8 cellular contexts compared by ENCODE assay signal in the genomic region with DNA sequence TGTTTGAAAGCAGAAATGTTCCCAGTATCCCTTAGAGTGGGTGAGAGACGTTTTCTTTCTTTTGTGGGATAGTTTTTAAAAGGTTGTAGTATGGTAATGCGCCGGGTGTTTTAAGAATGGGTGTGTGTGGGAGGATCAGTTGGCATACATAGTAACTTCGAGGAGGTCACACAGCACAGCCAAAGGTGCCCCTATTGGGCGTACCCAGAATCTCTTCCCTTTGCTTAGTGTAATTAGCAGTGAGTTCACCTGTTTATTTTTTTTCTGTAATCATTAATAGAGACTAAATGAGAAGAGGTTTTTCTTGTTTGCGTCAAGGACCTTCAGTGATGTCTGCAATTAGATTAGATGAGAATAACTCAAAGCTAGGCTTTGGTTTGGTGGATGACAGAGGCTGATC. TPM values are rescaled to one million over a fixed set of nuclear protein-coding genes. Genes with fewer than 3 reads are reported as not detected.
DNase-seq lines count a peak whose midpoint lies in the region; ATAC-seq, FAIRE-seq and TF ChIP-seq lines count a peak whose summit lies in the region.

No MANE protein-coding gene starts in this region.

- H2AK5ac ChIP-seq in mesenchymal stem cell (ENCODE audit: low read length, severe bottlenecking): no peak overlapping the region

- no peaks in the 10 kb centered on the region for H3K27me3 ChIP-seq in HCT116 (ENCODE audit: insufficient read depth, low read length)
- H3K27me3 ChIP-seq in mesenchymal stem cell (ENCODE audit: control insufficient read depth in 1 of 2, insufficient read depth in 1 of 2, low read length in 2 of 2): no peaks in the 10 kb centered on the region

- no peak overlapping the region for H2BK120ac ChIP-seq in mesenchymal stem cell (ENCODE audit: low read depth, low read length)

- intact Hi-C loops in HCT116 (cut with micrococcal nuclease): no loop called here

- H2AFZ ChIP-seq in HCT116 (ENCODE audit: low read depth, low read length, poor library complexity, severe bottlenecking) (no peak overlapping the region), mesenchymal stem cell (ENCODE audit: low read depth, low read length) (no peak overlapping the region)

- H3K4me3 ChIP-seq in HCT116 (replicated peaks in 1 of 2; ENCODE audit: low read depth in 1 of 2, low read length in 2 of 2) (peak overlapping the region; percentile 50 to 72), astrocyte of the spinal cord (ENCODE audit: low read depth, low read length) (peak overlapping the region; percentile 56), mesenchymal stem cell (ENCODE audit: insufficient read depth in 1 of 2, low read depth in 1 of 2, low read length in 2 of 2) (peak overlapping the region in 1 of 2 experiments; percentile 97)

- peaks cover 20% of the 10 kb centered on the region for H3K4me1 Mint-ChIP-seq in activated naive CD8-positive, alpha-beta T cell treated with anti-CD3 and anti-CD28 coated beads, Interleukin-2, amount 50 U/mL, for 24 hours

- no peak overlapping the region for H2BK12ac ChIP-seq in mesenchymal stem cell (ENCODE audit: low read length in 2 of 2)

- no peak overlapping the region for H3K18ac ChIP-seq in mesenchymal stem cell (ENCODE audit: low read depth in 1 of 2, low read length in 2 of 2)

- H3K27me3 Mint-ChIP-seq in activated naive CD8-positive, alpha-beta T cell treated with anti-CD3 and anti-CD28 coated beads, Interleukin-2, amount 50 U/mL, for 24 hours: no peaks in the 10 kb centered on the region

- H2BK5ac ChIP-seq in mesenchymal stem cell (ENCODE audit: low read depth, low read length, poor library complexity, severe bottlenecking): no peak overlapping the region

- FAIRE-seq in H54 (lab: Jason Lieb, UNC): no peak

- peaks cover 44% of the 10 kb centered on the region for H3K79me2 ChIP-seq in HCT116 (ENCODE audit: insufficient read depth, low read length)

- POLR2A ChIA-PET in HCT116 (lab: Charles Lee): no interaction called here

- no peak overlapping the region for H3K14ac ChIP-seq in mesenchymal stem cell (ENCODE audit: low read length in 2 of 2)

- TF ChIP-seq RAD21 in HCT116 (IDR thresholded peaks at IDR 0.05; ENCODE audit: low read depth): no peak

- in situ Hi-C loops in astrocyte of the spinal cord (cut with HindIII; ENCODE audit: low sequenced_read_pairs): no loop called here

- TF ChIP-seq POLR2A in HCT116 (IDR thresholded peaks at IDR 0.05; ENCODE audit: borderline replicate concordance, extremely low read depth, insufficient read depth, insufficient read length): no peak
- no peak for TF ChIP-seq POLR2A in H54 (IDR thresholded peaks at IDR 0.05; ENCODE audit: low read depth, low read length)

- H3K9me3 ChIP-seq in HCT116 (ENCODE audit: control insufficient read depth in 1 of 2, insufficient read depth in 1 of 2, low read depth in 1 of 2, low read length in 2 of 2): no peaks in the 10 kb centered on the region
- no peaks in the 10 kb centered on the region for H3K9me3 ChIP-seq in mesenchymal stem cell (ENCODE audit: control insufficient read depth, low read length)

- ATAC-seq in HCT116: no peak
- ATAC-seq in activated naive CD8-positive, alpha-beta T cell treated with anti-CD3 and anti-CD28 coated beads, Interleukin-2, amount 50 U/mL, for 24 hours: no peak
- no peak for ATAC-seq in GM21390 (IDR thresholded peaks at IDR 0.05; ENCODE audit: unreplicated experiment)

- H3K27ac Mint-ChIP-seq in activated naive CD8-positive, alpha-beta T cell treated with anti-CD3 and anti-CD28 coated beads, Interleukin-2, amount 50 U/mL, for 24 hours: no peak overlapping the region

- H3K36me3 ChIP-seq in HCT116 (ENCODE audit: control insufficient read depth in 1 of 2, insufficient read depth in 2 of 2, low read length in 2 of 2) (peaks cover 0 to 4% of the 10 kb centered on the region in 2 experiments; a peak in 1 of 4 replicates), mesenchymal stem cell (ENCODE audit: control insufficient read depth in 1 of 2, insufficient read depth in 2 of 2, low read depth in 1 of 2, low read length in 2 of 2) (peaks cover 0 to 3% of the 10 kb centered on the region in 2 experiments)

- H3K36me3 Mint-ChIP-seq in activated naive CD8-positive, alpha-beta T cell treated with anti-CD3 and anti-CD28 coated beads, Interleukin-2, amount 50 U/mL, for 24 hours (ENCODE audit: low read depth): no peaks in the 10 kb centered on the region

- BruUV-seq in HCT116 (replicated peaks; lab: Mats Ljungman, UMichigan): TSS peak; percentile 48

- H3K23ac ChIP-seq in mesenchymal stem cell (ENCODE audit: low read length in 2 of 2): no peak overlapping the region

- H3K4me2 ChIP-seq in HCT116 (ENCODE audit: low read length) (peak overlapping the region; percentile 94), mesenchymal stem cell (ENCODE audit: low read length, poor library complexity, severe bottlenecking) (peak overlapping the region; percentile 82)

- no peak overlapping the region for H3K4ac ChIP-seq in mesenchymal stem cell (ENCODE audit: low read depth in 1 of 2, low read length in 2 of 2)

- DNase-seq in AML-193 (lab: John Stamatoyannopoulos, UW) (peak; percentile 21 to 45), HCT116 (ENCODE audit: low read depth, low spot score) (no peak), astrocyte of the spinal cord (ENCODE audit: low read depth, low spot score) (no peak), mesenchymal stem cell (no peak), H54 (ENCODE audit: insufficient read length, low spot score) (no peak)
- no peak for DNase-seq in activated naive CD8-positive, alpha-beta T cell treated with anti-CD3 and anti-CD28 coated beads, Interleukin-2, amount 50 U/mL, for 24 hours
- no peak for DNase-seq in stimulated activated naive CD4-positive, alpha-beta T cell treated with Interleukin-2 at 50 U/mL for 16 hours (lab: John Stamatoyannopoulos, UW)

- H4K91ac ChIP-seq in mesenchymal stem cell (ENCODE audit: low read length): no peak overlapping the region

- H3K79me1 ChIP-seq in mesenchymal stem cell (replicated peaks; ENCODE audit: low read length, poor library complexity, severe bottlenecking): peaks cover 12% of the 10 kb centered on the region

- TF ChIP-seq CTCF in HCT116 (IDR thresholded peaks at IDR 0.05 in 2 of 3, conservative IDR thresholded peaks at IDR 0.05 in 1 of 3; ENCODE audit: borderline replicate concordance in 1 of 3, insufficient read depth in 1 of 3, low read depth in 2 of 3, low read length in 2 of 3) (no peak; a peak in 1 of 6 replicates), astrocyte of the spinal cord (IDR thresholded peaks at IDR 0.05; ENCODE audit: low read depth, low read length) (no peak)

- H3K9ac ChIP-seq in HCT116 (ENCODE audit: low read length): peak overlapping the region; percentile 58; the same call in 1 of the 2 replicates
- H3K9ac ChIP-seq in mesenchymal stem cell (ENCODE audit: low read length): peak overlapping the region; percentile 97

- CTCF ChIA-PET in HCT116 (lab: Charles Lee): no interaction called here

- no peak overlapping the region for H4K8ac ChIP-seq in mesenchymal stem cell (ENCODE audit: low read length)

- no peak overlapping the region for H3K27ac ChIP-seq in HCT116 (ENCODE audit: low read depth, low read length)
- no peak overlapping the region for H3K27ac ChIP-seq in mesenchymal stem cell (ENCODE audit: low read length, poor library complexity, severe bottlenecking)

- WGBS in mesenchymal stem cell: 24% methylated on average over 6 of the region's 6 CpGs

- RAD21 ChIA-PET in HCT116 (lab: Charles Lee; ENCODE audit: low non-redundant PET in 1 of 2, low total read pairs in 2 of 2, uncharacterized antibody in 2 of 2, unreplicated experiment in 2 of 2): no interaction called here

- peaks cover 10% of the 10 kb centered on the region; the same call in 1 of the 2 replicates for H4K20me1 ChIP-seq in HCT116 (ENCODE audit: insufficient read depth)

- H3K4me3 Mint-ChIP-seq in activated naive CD8-positive, alpha-beta T cell treated with anti-CD3 and anti-CD28 coated beads, Interleukin-2, amount 50 U/mL, for 24 hours: no peak overlapping the region

- no peaks in the 10 kb centered on the region for H3K9me2 ChIP-seq in HCT116 (ENCODE audit: insufficient read depth)

- no peak overlapping the region for H2BK15ac ChIP-seq in mesenchymal stem cell (ENCODE audit: low read depth, poor library complexity, severe bottlenecking)

- H3K9me3 Mint-ChIP-seq in activated naive CD8-positive, alpha-beta T cell treated with anti-CD3 and anti-CD28 coated beads, Interleukin-2, amount 50 U/mL, for 24 hours: no peaks in the 10 kb centered on the region

- H3K4me1 ChIP-seq in HCT116 (ENCODE audit: control insufficient read depth in 1 of 2, insufficient read depth in 2 of 2, low read length in 2 of 2) (peaks cover 15 to 32% of the 10 kb centered on the region in 2 experiments), mesenchymal stem cell (ENCODE audit: control insufficient read depth, insufficient read depth, low read depth, low read length) (peaks cover 4% of the 10 kb centered on the region)

TF ChIP-seq in HCT116, 20 proteins besides CTCF, POLR2A, EP300 and RAD21:
- no peak for TF ChIP-seq EZH2phosphoT487 (IDR thresholded peaks at IDR 0.05; ENCODE audit: borderline replicate concordance)
- TF ChIP-seq POLR2AphosphoS5 (IDR thresholded peaks at IDR 0.05; ENCODE audit: low read depth, low read length): no peak
- no peak for TF ChIP-seq SRF (IDR thresholded peaks at IDR 0.05; ENCODE audit: low read depth)
- TF ChIP-seq CBX3 (IDR thresholded peaks at IDR 0.05; ENCODE audit: low read depth): no peak
- no peak for TF ChIP-seq MAX (IDR thresholded peaks at IDR 0.05)

RNA-seq across cellular contexts. Expression of gene PLEKHA8, which starts 1.5 kb away (rescaled TPM):
- total RNA-seq in HCT116 (2021; ENCODE audit: unreplicated experiment): 13.6 TPM
- 4.1 and 5.7 TPM in 2 replicates for polyA plus RNA-seq in HCT116 (2012)
- 6.3 TPM for polyA plus RNA-seq in mesenchymal stem cell (2013, experiment 1 of 2)
- polyA plus RNA-seq in mesenchymal stem cell (2013, experiment 2 of 2): 6.0 TPM

RNA-seq across cellular contexts. Expression of gene FKBP14, which starts 3.2 kb away (rescaled TPM):
- 13.6 TPM for total RNA-seq in HCT116 (2021; ENCODE audit: unreplicated experiment)
- 3.4 and 4.3 TPM in 2 replicates for polyA plus RNA-seq in HCT116 (2012)
- polyA plus RNA-seq in mesenchymal stem cell (2013, experiment 1 of 2): 68.8 TPM
- polyA plus RNA-seq in mesenchymal stem cell (2013, experiment 2 of 2): 69.1 TPM

RNA-seq across cellular contexts. Expression of gene SCRN1, which starts 40.1 kb away (rescaled TPM):
- total RNA-seq in HCT116 (2021; ENCODE audit: unreplicated experiment): 76.8 TPM
- 46.6 and 49.8 TPM in 2 replicates for polyA plus RNA-seq in HCT116 (2012)
- 89.2 TPM for polyA plus RNA-seq in mesenchymal stem cell (2013, experiment 1 of 2)
- 86.9 TPM for polyA plus RNA-seq in mesenchymal stem cell (2013, experiment 2 of 2)

Comparison
In these comparisons a context has a peak if more than half of its experiments do, and no peak if none do; other contexts are left out.
1. DNase-seq: peak in AML-193 (2 of 2); none in HCT116 (single experiment), astrocyte of the spinal cord (single experiment), mesenchymal stem cell (single experiment), activated naive CD8-positive, alpha-beta T cell treated with anti-CD3 and anti-CD28 coated beads, Interleukin-2, amount 50 U/mL, for 24 hours (single experiment), H54 (single experiment) and stimulated activated naive CD4-positive, alpha-beta T cell treated with Interleukin-2 at 50 U/mL for 16 hours (single experiment).